In the genomic region with DNA sequence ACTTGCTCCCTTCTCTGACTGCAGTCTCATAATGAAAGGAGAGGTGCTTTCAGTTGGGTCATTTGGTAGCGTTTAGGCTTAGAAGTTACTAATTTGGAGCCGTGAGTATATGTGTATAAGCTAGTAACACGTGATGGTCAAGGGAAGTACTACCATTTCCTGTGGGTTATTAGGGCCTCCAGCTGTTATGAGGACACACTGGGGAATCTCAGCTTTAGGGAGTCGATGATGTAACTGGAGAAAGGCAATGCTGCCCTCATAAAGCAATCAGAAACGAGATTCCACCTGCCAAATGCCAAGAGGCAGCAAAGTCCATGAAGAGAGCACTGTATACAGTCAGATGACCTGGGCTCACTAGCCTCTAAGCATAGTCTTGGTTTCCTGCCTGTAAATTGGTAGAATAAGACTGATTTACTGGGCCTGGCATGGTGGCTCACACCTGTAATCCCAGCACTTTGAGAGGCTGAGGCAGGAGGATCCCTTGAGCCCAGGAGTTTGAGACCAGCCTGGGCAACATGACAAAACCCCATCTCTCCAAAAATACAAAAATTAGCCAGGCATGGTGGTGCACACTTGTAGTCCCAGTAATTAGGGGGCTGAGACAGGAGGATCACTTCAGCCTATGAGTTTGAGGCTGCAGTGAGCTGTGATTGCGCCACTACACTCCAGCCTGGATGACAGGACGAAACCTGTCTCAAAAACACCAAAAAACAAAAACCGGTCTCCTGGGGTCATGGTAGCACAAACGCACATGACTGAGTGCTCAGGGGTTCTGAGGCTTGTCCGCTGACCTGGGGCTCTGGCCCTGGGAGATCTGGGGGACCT, we compare ENCODE assay signal across 9 cellular contexts. TPM values are rescaled to one million over a fixed set of nuclear protein-coding genes. Genes with fewer than 3 reads are reported as not detected.
A peak's percentile ranks its signal among the peaks of the same experiment; 100 is the strongest.
DNase-seq lines count a peak whose midpoint lies in the region; ATAC-seq and TF ChIP-seq lines count a peak whose summit lies in the region.
"Had no signal": no experiment of that assay in that cellular context is flagged by ENCODE, and none has a peak within 500 bp of the region (broad histone marks: within the 10 kb centered on the region; RNA-seq: fewer than 3 reads in every experiment).

No MANE protein-coding gene starts in this region.

- H3K27me3 ChIP-seq in RWPE2 (ENCODE audit: insufficient read depth, poor library complexity, severe bottlenecking): no peaks in the 10 kb centered on the region

- peaks cover 24 to 34% of the 10 kb centered on the region in 2 donors for H3K36me3 Mint-ChIP-seq in stimulated activated naive B cell treated with anti-CD40 and anti-IgM and Interleukin-4, amounts not matched to agents 10 μg/mL and 1 μg/mL and 100 μg/mL, for 72 hours

- no peaks in the 10 kb centered on the region for H3K9me3 ChIP-seq in RWPE2 (ENCODE audit: severe bottlenecking)

- in situ Hi-C loops in Caki2 (cut with HindIII; ENCODE audit: low pct_unique_long_range_greater_than_20kb, low sequenced_read_pairs): no loop called here

- no peaks in the 10 kb centered on the region for H3K27me3 Mint-ChIP-seq in stimulated activated naive B cell treated with anti-CD40 and anti-IgM and Interleukin-4, amounts not matched to agents 10 μg/mL and 1 μg/mL and 100 μg/mL, for 72 hours

- peaks cover 9 to 25% of the 10 kb centered on the region in 2 donors for H3K4me1 Mint-ChIP-seq in stimulated activated naive B cell treated with anti-CD40 and anti-IgM and Interleukin-4, amounts not matched to agents 10 μg/mL and 1 μg/mL and 100 μg/mL, for 72 hours

- peaks cover 15% of the 10 kb centered on the region for H3K4me1 ChIP-seq in RWPE2 (ENCODE audit: insufficient read depth, poor library complexity, severe bottlenecking)

- TF ChIP-seq CTCF in RWPE2 (IDR thresholded peaks at IDR 0.05; ENCODE audit: poor library complexity, severe bottlenecking): no peak

- no peak overlapping the region for H3K4me3 Mint-ChIP-seq in stimulated activated naive B cell treated with anti-CD40 and anti-IgM and Interleukin-4, amounts not matched to agents 10 μg/mL and 1 μg/mL and 100 μg/mL, for 72 hours

- DNase-seq in Caki2 (ENCODE audit: low read depth) (peak; percentile 17), RWPE2 (ENCODE audit: low spot score) (peak; percentile 35), fibroblast of gingiva (ENCODE audit: low read depth) (peak; percentile 90), NCI-H1694 treated with DMSO at 0.1 percent for 48 hours (lab: John Stamatoyannopoulos, UW) (no peak), ecto neural progenitor cell (ENCODE audit: low spot score) (no peak)
- no peak for DNase-seq in stimulated activated naive B cell treated with anti-CD40 and anti-IgM and Interleukin-4, amounts not matched to agents 10 μg/mL and 1 μg/mL and 100 μg/mL, for 72 hours

- H3K36me3 ChIP-seq in RWPE2 (ENCODE audit: low read depth): peaks cover 35% of the 10 kb centered on the region

- peak overlapping the region; percentile 57 for H3K27ac ChIP-seq in RWPE2 (ENCODE audit: poor library complexity, severe bottlenecking)
- H3K27ac ChIP-seq: parathyroid adenoma had no signal

- H3K27ac Mint-ChIP-seq in stimulated activated naive B cell treated with anti-CD40 and anti-IgM and Interleukin-4, amounts not matched to agents 10 μg/mL and 1 μg/mL and 100 μg/mL, for 72 hours: peak overlapping the region; percentile 77

- ATAC-seq in GM19043 (IDR thresholded peaks at IDR 0.05; ENCODE audit: low read depth, unreplicated experiment) (peak; percentile 70), HG03103 (IDR thresholded peaks at IDR 0.05; ENCODE audit: low read depth, unreplicated experiment) (peak; percentile 53), RWPE2 (ENCODE audit: low read depth) (peak; percentile 64)
- peak; percentile 36 to 40 for ATAC-seq in stimulated activated naive B cell treated with anti-CD40 and anti-IgM and Interleukin-4, amounts not matched to agents 10 μg/mL and 1 μg/mL and 100 μg/mL, for 72 hours (replicated peaks)

- no peak overlapping the region for H3K4me3 ChIP-seq in RWPE2 (ENCODE audit: severe bottlenecking)

- no peaks in the 10 kb centered on the region for H3K9me3 Mint-ChIP-seq in stimulated activated naive B cell treated with anti-CD40 and anti-IgM and Interleukin-4, amounts not matched to agents 10 μg/mL and 1 μg/mL and 100 μg/mL, for 72 hours

RNA-seq across cellular contexts. Expression of a gene that starts 53.0 kb away (rescaled TPM):
- 33.8 and 40.4 TPM in 2 replicates for total RNA-seq in Caki2 (2014; rRNA removed; shearing (Covaris generic); ENCODE audit: low replicate concordance)

RNA-seq across cellular contexts. Expression of a gene that starts 53.3 kb away (rescaled TPM):
- total RNA-seq in Caki2 (2014; rRNA removed; shearing (Covaris generic); ENCODE audit: low replicate concordance): 98.8 and 107 TPM in 2 replicates

Comparison
In these comparisons a context has a peak if more than half of its experiments do, and no peak if none do; other contexts are left out.
1. DNase-seq: peak in Caki2 (single experiment), RWPE2 (single experiment) and fibroblast of gingiva (single experiment); none in stimulated activated naive B cell treated with anti-CD40 and anti-IgM and Interleukin-4, amounts not matched to agents 10 μg/mL and 1 μg/mL and 100 μg/mL, for 72 hours (single experiment), NCI-H1694 treated with DMSO at 0.1 percent for 48 hours (single experiment) and ecto neural progenitor cell (single experiment).
2. Peak in every context shown above with its lines, with median percentiles within 50 percentile points of each other: ATAC-seq.